Comparison of ENCODE assay signal across 13 cellular contexts in the genomic region with DNA sequence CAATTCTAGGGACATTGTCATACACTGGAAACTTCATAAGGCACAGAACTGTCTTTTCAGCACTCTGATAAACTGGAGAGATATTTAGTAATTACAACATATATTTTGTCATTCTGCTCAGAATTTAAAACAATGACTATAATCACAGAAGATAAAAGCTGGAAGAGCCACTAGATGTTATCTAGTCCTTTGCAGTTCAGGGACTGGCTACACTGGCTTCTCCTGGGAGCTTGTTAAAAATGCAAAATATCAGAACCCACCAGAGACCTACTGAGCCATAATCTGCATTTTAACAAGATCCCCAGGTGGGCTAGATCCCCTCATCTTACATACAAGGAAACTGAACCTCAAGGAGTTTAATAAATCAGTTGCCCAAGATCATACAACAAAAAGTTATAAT. TPM values are rescaled to one million over a fixed set of nuclear protein-coding genes. Genes with fewer than 3 reads are reported as not detected.
DNase-seq lines count a peak whose midpoint lies in the region; ATAC-seq lines count a peak whose summit lies in the region.
"Had no signal": no experiment of that assay in that cellular context is flagged by ENCODE, and none has a peak within 500 bp of the region (broad histone marks: within the 10 kb centered on the region; RNA-seq: fewer than 3 reads in every experiment).

No MANE protein-coding gene starts in this region.

- H3K4me3 Mint-ChIP-seq in stimulated activated naive CD8-positive, alpha-beta T cell treated with anti-CD3 and anti-CD28 coated beads, Interleukin-15, Interleukin-2, amounts not matched to agents 100 ng/mL and 50 ng/mL, for 24 hours = no peak overlapping the region
- H3K4me3 Mint-ChIP-seq in activated T-helper 17 cell treated with anti-CD3 and anti-CD28 coated beads, Interleukin-2, amount 50 U/mL, for 72 hours = no peak overlapping the region
- no peak overlapping the region for H3K4me3 Mint-ChIP-seq in stimulated activated effector memory CD8-positive, alpha-beta T cell treated with anti-CD3 and anti-CD28 coated beads, Interleukin-12 subunit alpha, Interleukin-12 subunit beta, amount 100 ng/mL, for 72 hours
- H3K4me3 Mint-ChIP-seq: B cell; CD8-positive, alpha-beta T cell had no signal

- no peaks in the 10 kb centered on the region for H3K9me3 Mint-ChIP-seq in stimulated activated naive CD8-positive, alpha-beta T cell treated with anti-CD3 and anti-CD28 coated beads, Interleukin-15, Interleukin-2, amounts not matched to agents 100 ng/mL and 50 ng/mL, for 24 hours
- no peaks in the 10 kb centered on the region for H3K9me3 Mint-ChIP-seq in activated T-helper 17 cell treated with anti-CD3 and anti-CD28 coated beads, Interleukin-2, amount 50 U/mL, for 72 hours
- H3K9me3 Mint-ChIP-seq in stimulated activated effector memory CD8-positive, alpha-beta T cell treated with anti-CD3 and anti-CD28 coated beads, Interleukin-12 subunit alpha, Interleukin-12 subunit beta, amount 100 ng/mL, for 72 hours = no peaks in the 10 kb centered on the region
- H3K9me3 Mint-ChIP-seq: CD8-positive, alpha-beta T cell had no signal

- DNase-seq in stimulated activated naive CD8-positive, alpha-beta T cell treated with anti-CD3 and anti-CD28 coated beads, Interleukin-15, Interleukin-2, amounts not matched to agents 100 U/mL and 50 U/mL, for 24 hours = no peak
- DNase-seq in stimulated activated effector memory CD8-positive, alpha-beta T cell treated with anti-CD3 and anti-CD28 coated beads, Interleukin-12 subunit alpha, Interleukin-12 subunit beta, amount 100 ng/mL, for 72 hours (ENCODE audit: low spot score in 2 of 2) = no peak
- DNase-seq in hypothalamus (lab: John Stamatoyannopoulos, UW) (no peak), mucosa of gallbladder (ENCODE audit: low spot score) (no peak)
- DNase-seq: Calu3; CD8-positive, alpha-beta T cell; DMS79 treated with DMSO at 0.1 percent for 48 hours; GF-D8; GOT3; H7 had no signal

- H3K36me3 Mint-ChIP-seq in stimulated activated naive CD8-positive, alpha-beta T cell treated with anti-CD3 and anti-CD28 coated beads, Interleukin-15, Interleukin-2, amounts not matched to agents 100 ng/mL and 50 ng/mL, for 24 hours (ENCODE audit: low read depth) = peaks cover 34% of the 10 kb centered on the region
- peaks cover 17% of the 10 kb centered on the region for H3K36me3 Mint-ChIP-seq in activated T-helper 17 cell treated with anti-CD3 and anti-CD28 coated beads, Interleukin-2, amount 50 U/mL, for 72 hours (ENCODE audit: low read depth)
- H3K36me3 Mint-ChIP-seq in stimulated activated effector memory CD8-positive, alpha-beta T cell treated with anti-CD3 and anti-CD28 coated beads, Interleukin-12 subunit alpha, Interleukin-12 subunit beta, amount 100 ng/mL, for 72 hours = peaks cover 10% of the 10 kb centered on the region

- H3K4me1 Mint-ChIP-seq in stimulated activated naive CD8-positive, alpha-beta T cell treated with anti-CD3 and anti-CD28 coated beads, Interleukin-15, Interleukin-2, amounts not matched to agents 100 ng/mL and 50 ng/mL, for 24 hours (ENCODE audit: low read depth) = peaks cover 35% of the 10 kb centered on the region
- peaks cover 33% of the 10 kb centered on the region for H3K4me1 Mint-ChIP-seq in activated T-helper 17 cell treated with anti-CD3 and anti-CD28 coated beads, Interleukin-2, amount 50 U/mL, for 72 hours
- peaks cover 27% of the 10 kb centered on the region for H3K4me1 Mint-ChIP-seq in stimulated activated effector memory CD8-positive, alpha-beta T cell treated with anti-CD3 and anti-CD28 coated beads, Interleukin-12 subunit alpha, Interleukin-12 subunit beta, amount 100 ng/mL, for 72 hours

- no peaks in the 10 kb centered on the region for H3K27me3 Mint-ChIP-seq in stimulated activated naive CD8-positive, alpha-beta T cell treated with anti-CD3 and anti-CD28 coated beads, Interleukin-15, Interleukin-2, amounts not matched to agents 100 ng/mL and 50 ng/mL, for 24 hours
- no peaks in the 10 kb centered on the region for H3K27me3 Mint-ChIP-seq in activated T-helper 17 cell treated with anti-CD3 and anti-CD28 coated beads, Interleukin-2, amount 50 U/mL, for 72 hours
- H3K27me3 Mint-ChIP-seq: B cell had no signal

- no peak for ATAC-seq in stimulated activated naive CD8-positive, alpha-beta T cell treated with anti-CD3 and anti-CD28 coated beads, Interleukin-15, Interleukin-2, amounts not matched to agents 100 U/mL and 50 U/mL, for 24 hours
- no peak for ATAC-seq in activated T-helper 17 cell treated with anti-CD3 and anti-CD28 coated beads, Interleukin-2, amount 50 U/mL, for 72 hours (replicated peaks)
- no peak for ATAC-seq in stimulated activated effector memory CD8-positive, alpha-beta T cell treated with anti-CD3 and anti-CD28 coated beads, Interleukin-12 subunit alpha, Interleukin-12 subunit beta, amount 100 ng/mL, for 72 hours
- ATAC-seq: CD8-positive, alpha-beta T cell had no signal

- peak overlapping the region; percentile 64 for H3K27ac Mint-ChIP-seq in stimulated activated naive CD8-positive, alpha-beta T cell treated with anti-CD3 and anti-CD28 coated beads, Interleukin-15, Interleukin-2, amounts not matched to agents 100 ng/mL and 50 ng/mL, for 24 hours
- peak overlapping the region; percentile 15 for H3K27ac Mint-ChIP-seq in activated T-helper 17 cell treated with anti-CD3 and anti-CD28 coated beads, Interleukin-2, amount 50 U/mL, for 72 hours
- peak overlapping the region; percentile 57 for H3K27ac Mint-ChIP-seq in stimulated activated effector memory CD8-positive, alpha-beta T cell treated with anti-CD3 and anti-CD28 coated beads, Interleukin-12 subunit alpha, Interleukin-12 subunit beta, amount 100 ng/mL, for 72 hours
- H3K27ac Mint-ChIP-seq: B cell; CD8-positive, alpha-beta T cell had no signal

RNA-seq across cellular contexts. Expression of a gene that starts 32.3 kb away (rescaled TPM):
- total RNA-seq in activated T-helper 17 cell treated with anti-CD3 and anti-CD28 coated beads, Interleukin-2, amount 50 U/mL, for 72 hours = 10 to 100 TPM; 13.4 to 33.6 TPM
- 47.6 TPM for total RNA-seq in mucosa of gallbladder

RNA-seq across cellular contexts. Expression of a gene that starts 51.3 kb away (rescaled TPM):
- 10 to 100 TPM; 54.2 to 64.1 TPM for total RNA-seq in activated T-helper 17 cell treated with anti-CD3 and anti-CD28 coated beads, Interleukin-2, amount 50 U/mL, for 72 hours
- total RNA-seq in mucosa of gallbladder = 1.8 TPM

Comparison
In these comparisons a context has a peak if more than half of its experiments do, and no peak if none do; other contexts are left out.
1. RNA of a gene that starts 51.3 kb away (total RNA-seq): 54.2 to 64.1 TPM in activated T-helper 17 cell treated with anti-CD3 and anti-CD28 coated beads, Interleukin-2, amount 50 U/mL, for 72 hours; 1.8 TPM in mucosa of gallbladder (single experiment); every median in the first group is over 10 times any median in the second.
2. Peak in every context shown above with its lines, with median percentiles within 50 percentile points of each other: H3K27ac Mint-ChIP-seq.